16 cellular contexts compared by ENCODE assay signal in genomic region chr7:75872073-75872782, GRCh38. TPM values are rescaled to one million over a fixed set of nuclear protein-coding genes. Genes with fewer than 3 reads are reported as not detected.
DNase-seq lines count a peak whose midpoint lies in the region; FAIRE-seq and TF ChIP-seq lines count a peak whose summit lies in the region.
"Had no signal": no experiment of that assay in that cellular context is flagged by ENCODE, and none has a peak within 500 bp of the region (broad histone marks: within the 10 kb centered on the region; RNA-seq: fewer than 3 reads in every experiment).

No MANE protein-coding gene starts in this region.

- H3K4me3 Mint-ChIP-seq in activated CD4-positive, alpha-beta memory T cell treated with anti-CD3 and anti-CD28 coated beads for 36 hours: no peak overlapping the region
- no peak overlapping the region for H3K4me3 Mint-ChIP-seq in activated CD4-positive, alpha-beta memory T cell treated with anti-CD3 and anti-CD28 coated beads, Interleukin-2, amount 10 ng/mL, durations not matched to agents 7 days and 5 days

- H3K27ac ChIP-seq in kidney (ENCODE audit: low read depth in 2 of 2, low read length in 2 of 2): peak overlapping the region in 1 of 2 donors; percentile 60
- H3K27ac ChIP-seq in stomach: peak overlapping the region in 4 of 5 donors; percentile 4 to 62 (median 54)
- H3K27ac ChIP-seq: ovary had no signal

- no peaks in the 10 kb centered on the region for H3K9me3 Mint-ChIP-seq in activated CD4-positive, alpha-beta memory T cell treated with anti-CD3 and anti-CD28 coated beads for 36 hours
- no peaks in the 10 kb centered on the region for H3K9me3 Mint-ChIP-seq in activated CD4-positive, alpha-beta memory T cell treated with anti-CD3 and anti-CD28 coated beads, Interleukin-2, amount 10 ng/mL, durations not matched to agents 7 days and 5 days

- FAIRE-seq in kidney (lab: Jason Lieb, UNC): no peak
- FAIRE-seq: GM18507, islet of Langerhans had no signal

- CTCF ChIA-PET in activated CD4-positive, alpha-beta memory T cell treated with anti-CD3 and anti-CD28 coated beads for 36 hours (lab: Charles Lee): interaction anchor here (11.1 kb wide), 1 partner anchor 148 kb away, joined by 153 read pairs; no protein-coding TSS in a partner anchor
- CTCF ChIA-PET in activated CD4-positive, alpha-beta memory T cell treated with anti-CD3 and anti-CD28 coated beads, Interleukin-2, amount 10 ng/mL, durations not matched to agents 7 days and 5 days (lab: Charles Lee): interaction anchor here (3.5 kb wide), 1 partner anchor 148 kb away, joined by 12 read pairs; no protein-coding TSS in a partner anchor

- POLR2A ChIA-PET in activated CD4-positive, alpha-beta memory T cell treated with anti-CD3 and anti-CD28 coated beads for 36 hours (lab: Charles Lee): interaction anchor here (0.6 to 0.8 kb wide), 2 partner anchors 100 to 131 kb away, joined by 3 to 4 read pairs; partner anchors contain the start of gene CCL26
- POLR2A ChIA-PET in activated CD4-positive, alpha-beta memory T cell treated with anti-CD3 and anti-CD28 coated beads, Interleukin-2, amount 10 ng/mL, durations not matched to agents 7 days and 5 days (lab: Charles Lee): interaction anchor here (1.0 kb wide), 1 partner anchor 148 kb away, joined by 3 read pairs; no protein-coding TSS in a partner anchor

- WGBS in stomach, 5 donors: 39 to 70% (median 64%) methylated on average over 13 of the region's 13 CpGs

- TF ChIP-seq EP300 in stomach (IDR thresholded peaks at IDR 0.05): no peak

- no peak for DNase-seq in activated CD4-positive, alpha-beta memory T cell treated with anti-CD3 and anti-CD28 coated beads for 36 hours
- DNase-seq in activated CD4-positive, alpha-beta memory T cell treated with anti-CD3 and anti-CD28 coated beads, Interleukin-2, amount 10 ng/mL, durations not matched to agents 7 days and 5 days: no peak
- DNase-seq in adipocyte (ENCODE audit: low read depth) (peak; percentile 24), kidney (peak; percentile 85), stomach (no peak), NCI-H1092 treated with DMSO at 0.1 percent for 48 hours (lab: John Stamatoyannopoulos, UW) (no peak)
- DNase-seq in stimulated activated CD4-positive, alpha-beta T cell treated with anti-CD3 and anti-CD28 coated beads, Interleukin-4, amount 100 ng/mL, for 24 hours: no peak
- DNase-seq in stimulated activated naive CD4-positive, alpha-beta T cell treated with Interleukin-2 at 50 U/mL for 16 hours (lab: John Stamatoyannopoulos, UW): no peak
- DNase-seq: activated T-cell treated with anti-CD3 and anti-CD28 coated beads, Interleukin-2, amount 50 U/mL, for 48 hours; EL; NCI-H2081; ovary had no signal

- intact Hi-C loops in activated CD4-positive, alpha-beta memory T cell treated with anti-CD3 and anti-CD28 coated beads for 36 hours (cut with micrococcal nuclease): no loop called here
- intact Hi-C loops in kidney (cut with DNase I) (no loop called here), stomach (cut with DNase I; ENCODE audit: low total_unique reads) (no loop called here)

- TF ChIP-seq CTCF in kidney (IDR thresholded peaks at IDR 0.05; ENCODE audit: borderline replicate concordance, extremely low read depth, insufficient read depth) (no peak), stomach (IDR thresholded peaks at IDR 0.05) (no peak)

- H3K9me3 ChIP-seq in adipocyte (ENCODE audit: control insufficient read depth, low read length) (no peaks in the 10 kb centered on the region), kidney (ENCODE audit: control insufficient read depth in 1 of 2, low read length in 2 of 2) (no peaks in the 10 kb centered on the region), stomach (no peaks in the 10 kb centered on the region)
- H3K9me3 ChIP-seq: ovary had no signal

- peak overlapping the region; percentile 43 for H3K27ac Mint-ChIP-seq in activated CD4-positive, alpha-beta memory T cell treated with anti-CD3 and anti-CD28 coated beads for 36 hours
- no peak overlapping the region for H3K27ac Mint-ChIP-seq in activated CD4-positive, alpha-beta memory T cell treated with anti-CD3 and anti-CD28 coated beads, Interleukin-2, amount 10 ng/mL, durations not matched to agents 7 days and 5 days

- H3K36me3 ChIP-seq in adipocyte (ENCODE audit: control insufficient read depth, insufficient read depth, low read length, severe bottlenecking) (no peaks in the 10 kb centered on the region), kidney (ENCODE audit: control insufficient read depth in 1 of 2, insufficient read depth in 2 of 2, low read length in 2 of 2) (no peaks in the 10 kb centered on the region), stomach (no peaks in the 10 kb centered on the region)
- H3K36me3 ChIP-seq: ovary had no signal

- H3K4me1 Mint-ChIP-seq in activated CD4-positive, alpha-beta memory T cell treated with anti-CD3 and anti-CD28 coated beads for 36 hours (ENCODE audit: low read depth): peaks cover 21% of the 10 kb centered on the region
- H3K4me1 Mint-ChIP-seq in activated CD4-positive, alpha-beta memory T cell treated with anti-CD3 and anti-CD28 coated beads, Interleukin-2, amount 10 ng/mL, durations not matched to agents 7 days and 5 days: peaks cover 16% of the 10 kb centered on the region

- H3K9ac ChIP-seq in adipocyte (ENCODE audit: low read length): no peak overlapping the region
- H3K9ac ChIP-seq in kidney (ENCODE audit: low read length in 2 of 2): no peak overlapping the region

- no peaks in the 10 kb centered on the region for H3K27me3 Mint-ChIP-seq in activated CD4-positive, alpha-beta memory T cell treated with anti-CD3 and anti-CD28 coated beads for 36 hours
- no peaks in the 10 kb centered on the region for H3K27me3 Mint-ChIP-seq in activated CD4-positive, alpha-beta memory T cell treated with anti-CD3 and anti-CD28 coated beads, Interleukin-2, amount 10 ng/mL, durations not matched to agents 7 days and 5 days

- H3K4me3 ChIP-seq in adipocyte (ENCODE audit: low read length) (no peak overlapping the region), kidney (ENCODE audit: low read length in 2 of 2) (no peak overlapping the region), stomach (no peak overlapping the region)
- H3K4me3 ChIP-seq: ovary had no signal

- no peaks in the 10 kb centered on the region for H3K27me3 ChIP-seq in adipocyte (replicated peaks; ENCODE audit: control insufficient read depth, insufficient read depth, low read length)
- no peaks in the 10 kb centered on the region for H3K27me3 ChIP-seq in stomach
- H3K27me3 ChIP-seq: ovary had no signal

- H3K4me1 ChIP-seq in adipocyte (ENCODE audit: control insufficient read depth, insufficient read depth, low read length): peaks cover 9% of the 10 kb centered on the region
- no peaks in the 10 kb centered on the region for H3K4me1 ChIP-seq in kidney (ENCODE audit: control insufficient read depth in 1 of 2, insufficient read depth in 1 of 2, low read depth in 1 of 2, low read length in 2 of 2)
- peaks cover 0 to 16% (median 2%) of the 10 kb centered on the region in 4 donors for H3K4me1 ChIP-seq in stomach

- TF ChIP-seq POLR2A in stomach (IDR thresholded peaks at IDR 0.05): no peak

- H3K36me3 Mint-ChIP-seq in activated CD4-positive, alpha-beta memory T cell treated with anti-CD3 and anti-CD28 coated beads for 36 hours: no peaks in the 10 kb centered on the region
- no peaks in the 10 kb centered on the region for H3K36me3 Mint-ChIP-seq in activated CD4-positive, alpha-beta memory T cell treated with anti-CD3 and anti-CD28 coated beads, Interleukin-2, amount 10 ng/mL, durations not matched to agents 7 days and 5 days (ENCODE audit: low read depth)

RNA-seq across cellular contexts. Expression of gene RHBDD2, which starts 6.6 kb away (rescaled TPM):
- 10 to 100 TPM; 30.1 to 31.9 TPM for total RNA-seq in activated CD4-positive, alpha-beta memory T cell treated with anti-CD3 and anti-CD28 coated beads for 36 hours
- total RNA-seq in activated CD4-positive, alpha-beta memory T cell treated with anti-CD3 and anti-CD28 coated beads, Interleukin-2, amount 10 ng/mL, durations not matched to agents 7 days and 5 days: 10 to 100 TPM; 47.7 to 51.7 TPM
- total RNA-seq in kidney: 89.5 TPM
- 185 TPM for polyA plus RNA-seq in kidney (ENCODE audit: insufficient read depth, low read depth, low replicate concordance)
- total RNA-seq in stomach: 10 to 100 TPM; 15.8 to 95.9 (median 25.0) TPM
- polyA plus RNA-seq in stomach: 10 to 100 TPM; 43.9 to 50.4 (median 47.0) TPM

RNA-seq across cellular contexts. Expression of gene POR, which starts 42.7 kb away (rescaled TPM):
- total RNA-seq in activated CD4-positive, alpha-beta memory T cell treated with anti-CD3 and anti-CD28 coated beads for 36 hours: 10 to 100 TPM; 28.9 to 35.2 TPM
- total RNA-seq in activated CD4-positive, alpha-beta memory T cell treated with anti-CD3 and anti-CD28 coated beads, Interleukin-2, amount 10 ng/mL, durations not matched to agents 7 days and 5 days: 10 to 100 TPM; 34.0 to 45.3 TPM
- total RNA-seq in kidney (130 TPM), stomach (100 to 1,000 TPM in 1 of 5 donors, 10 to 100 TPM in 4; 36.2 to 304 (median 78.0) TPM)
- polyA plus RNA-seq in kidney (ENCODE audit: insufficient read depth, low read depth, low replicate concordance) (122 TPM), stomach (10 to 100 TPM; 30.4 to 88.6 (median 42.0) TPM)

RNA-seq across cellular contexts. Expression of gene CCL24, which starts 58.6 kb away (rescaled TPM):
- not detected for total RNA-seq in activated CD4-positive, alpha-beta memory T cell treated with anti-CD3 and anti-CD28 coated beads for 36 hours
- total RNA-seq in activated CD4-positive, alpha-beta memory T cell treated with anti-CD3 and anti-CD28 coated beads, Interleukin-2, amount 10 ng/mL, durations not matched to agents 7 days and 5 days: not detected
- total RNA-seq in kidney (not detected), stomach (1 to 10 TPM in 2 of 5 donors, not detected in 3; 2.9 to 9.1 TPM)
- polyA plus RNA-seq in kidney (ENCODE audit: insufficient read depth, low read depth, low replicate concordance) (not detected), stomach (1 to 10 TPM in 2 of 3 donors, not detected in 1; 2.1 to 4.6 TPM)
- total RNA-seq: temporal lobe had no signal
- polyA plus RNA-seq: AG04450 had no signal

Comparison
In these comparisons a context has a peak if more than half of its experiments do, and no peak if none do; other contexts are left out.
1. DNase-seq: peak in adipocyte (single experiment) and kidney (single experiment); none in activated CD4-positive, alpha-beta memory T cell treated with anti-CD3 and anti-CD28 coated beads for 36 hours (single experiment), activated CD4-positive, alpha-beta memory T cell treated with anti-CD3 and anti-CD28 coated beads, Interleukin-2, amount 10 ng/mL, durations not matched to agents 7 days and 5 days (single experiment), stomach (single experiment), stimulated activated CD4-positive, alpha-beta T cell treated with anti-CD3 and anti-CD28 coated beads, Interleukin-4, amount 100 ng/mL, for 24 hours (single experiment), stimulated activated naive CD4-positive, alpha-beta T cell treated with Interleukin-2 at 50 U/mL for 16 hours (single experiment) and NCI-H1092 treated with DMSO at 0.1 percent for 48 hours (single experiment).